8 cellular contexts compared by ENCODE assay signal in the genomic region with DNA sequence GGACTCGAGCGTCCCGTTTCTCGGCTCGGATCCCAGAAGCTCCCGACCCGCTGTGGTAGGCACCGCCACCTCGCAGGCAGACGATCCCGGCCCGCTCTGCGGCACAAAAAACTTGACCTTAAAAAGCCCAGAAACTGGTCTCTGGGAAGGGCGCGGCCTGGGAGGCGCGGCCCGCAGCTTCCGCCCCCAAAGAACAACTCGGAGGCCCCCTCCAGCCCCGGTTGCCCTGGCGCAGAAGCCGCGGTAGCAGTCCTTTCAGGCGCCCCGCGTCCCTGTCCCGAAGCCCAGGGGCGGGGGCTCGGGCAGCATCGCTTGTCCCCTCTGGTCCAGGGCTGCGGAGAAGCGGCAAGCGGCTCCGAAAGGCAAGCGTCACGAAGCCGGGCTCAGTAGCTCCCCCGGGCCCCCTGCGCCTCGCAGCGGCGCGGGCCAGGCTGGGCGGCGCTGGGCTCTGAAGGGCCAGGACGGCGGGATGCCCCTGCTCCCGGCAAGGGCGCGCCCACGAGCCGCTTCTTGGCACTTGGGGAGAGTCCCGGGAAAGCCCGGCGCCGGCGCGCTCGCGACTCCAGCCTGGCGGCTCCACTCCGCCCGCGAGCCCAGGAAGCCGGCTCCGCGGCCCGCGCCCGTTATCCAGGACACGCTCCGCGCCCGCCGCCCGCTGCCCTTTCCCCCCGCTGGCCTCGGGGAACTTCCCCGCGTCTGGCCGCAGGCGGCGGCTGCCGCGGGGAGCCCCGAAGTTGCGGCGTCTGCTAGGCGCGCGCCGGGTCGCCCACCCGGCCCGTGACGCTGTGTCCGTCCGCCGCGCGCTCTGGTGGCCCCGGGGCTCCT. TPM values are rescaled to one million over a fixed set of nuclear protein-coding genes. Genes with fewer than 3 reads are reported as not detected.
DNase-seq lines count a peak whose midpoint lies in the region; ATAC-seq and TF ChIP-seq lines count a peak whose summit lies in the region.

A gene with protein sequence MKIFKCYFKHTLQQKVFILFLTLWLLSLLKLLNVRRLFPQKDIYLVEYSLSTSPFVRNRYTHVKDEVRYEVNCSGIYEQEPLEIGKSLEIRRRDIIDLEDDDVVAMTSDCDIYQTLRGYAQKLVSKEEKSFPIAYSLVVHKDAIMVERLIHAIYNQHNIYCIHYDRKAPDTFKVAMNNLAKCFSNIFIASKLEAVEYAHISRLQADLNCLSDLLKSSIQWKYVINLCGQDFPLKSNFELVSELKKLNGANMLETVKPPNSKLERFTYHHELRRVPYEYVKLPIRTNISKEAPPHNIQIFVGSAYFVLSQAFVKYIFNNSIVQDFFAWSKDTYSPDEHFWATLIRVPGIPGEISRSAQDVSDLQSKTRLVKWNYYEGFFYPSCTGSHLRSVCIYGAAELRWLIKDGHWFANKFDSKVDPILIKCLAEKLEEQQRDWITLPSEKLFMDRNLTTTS (minus strand): TSS at position 98 of the 825 bp plus-strand sequence. CDS start 22,521 bp downstream, outside the sequence.

- H3F3A ChIP-seq in neural cell (ENCODE audit: insufficient read depth, low read length, poor library complexity, severe bottlenecking), result no peaks in the 10 kb centered on the region

- peak within 1 kb of the TSS; percentile 68 for H3K4me3 ChIP-seq in GM12875 (ENCODE audit: low read depth, low read length)
- H3K4me3 ChIP-seq in fibroblast of villous mesenchyme (ENCODE audit: low read depth, low read length), result peak within 1 kb of the TSS; percentile 67
- H3K4me3 ChIP-seq in neural cell (ENCODE audit: low read length), result peak within 1 kb of the TSS; percentile 72
- peak within 1 kb of the TSS; percentile 54 to 92 for H3K4me3 ChIP-seq in uterus

- H4K20me1 ChIP-seq in neural cell (ENCODE audit: insufficient read depth), result no peaks in the 10 kb centered on the region

- H3K9me2 ChIP-seq in neural cell (ENCODE audit: insufficient read depth, low read length), result no peaks in the 10 kb centered on the region

- no peak within 1 kb of the TSS for H2AFZ ChIP-seq in neural cell (ENCODE audit: low read depth, low read length)

- no peaks in the 10 kb centered on the region for H3K79me2 ChIP-seq in neural cell (replicated peaks; ENCODE audit: insufficient read depth, low read length)

- H3K27me3 Mint-ChIP-seq in activated T-helper 1 cell treated with anti-CD3 and anti-CD28 coated beads, Interleukin-12 subunit alpha, Interleukin-12 subunit beta, Interleukin-2, Interleukin-4 antibody, amounts not matched to agents 30 ng/mL and 10 ng/mL and 1 ng/mL, durations not matched to agents 14 hours and 24 hours and 36 hours (ENCODE audit: insufficient read depth), result peaks cover 19% of the 10 kb centered on the region

- H3K27ac ChIP-seq in neural cell (ENCODE audit: low read length) (no peak within 1 kb of the TSS), uterus (peak within 1 kb of the TSS; percentile 93 to 96)

- peak within 1 kb of the TSS; percentile 91 for H3K4me3 Mint-ChIP-seq in activated T-helper 1 cell treated with anti-CD3 and anti-CD28 coated beads, Interleukin-12 subunit alpha, Interleukin-12 subunit beta, Interleukin-2, Interleukin-4 antibody, amounts not matched to agents 30 ng/mL and 10 ng/mL and 1 ng/mL, durations not matched to agents 14 hours and 24 hours and 36 hours

- no peak for TF ChIP-seq EP300 in neural cell (conservative IDR thresholded peaks at IDR 0.05; ENCODE audit: poor library complexity, severe bottlenecking)

- no peaks in the 10 kb centered on the region for H3K9me3 Mint-ChIP-seq in activated T-helper 1 cell treated with anti-CD3 and anti-CD28 coated beads, Interleukin-12 subunit alpha, Interleukin-12 subunit beta, Interleukin-2, Interleukin-4 antibody, amounts not matched to agents 30 ng/mL and 10 ng/mL and 1 ng/mL, durations not matched to agents 14 hours and 24 hours and 36 hours

- H3K9me3 ChIP-seq in neural cell (ENCODE audit: low read length) (no peaks in the 10 kb centered on the region), uterus (no peaks in the 10 kb centered on the region)

- H3K9ac ChIP-seq in neural cell (ENCODE audit: low read length), result no peak within 1 kb of the TSS

- H3K36me3 Mint-ChIP-seq in activated T-helper 1 cell treated with anti-CD3 and anti-CD28 coated beads, Interleukin-12 subunit alpha, Interleukin-12 subunit beta, Interleukin-2, Interleukin-4 antibody, amounts not matched to agents 30 ng/mL and 10 ng/mL and 1 ng/mL, durations not matched to agents 14 hours and 24 hours and 36 hours (ENCODE audit: low read depth), result no peaks in the 10 kb centered on the region

- TF ChIP-seq CTCF in GM12875 (IDR thresholded peaks at IDR 0.05; ENCODE audit: borderline replicate concordance, insufficient read depth, low read depth, low read length) (no peak), fibroblast of villous mesenchyme (IDR thresholded peaks at IDR 0.05; ENCODE audit: insufficient read depth, low read depth, low read length) (no peak), neural cell (IDR thresholded peaks at IDR 0.05; ENCODE audit: poor library complexity, severe bottlenecking) (no peak), uterus (IDR thresholded peaks at IDR 0.05) (peak in 1 of 4 experiments; percentile 3)

- peaks cover 0 to 9% of the 10 kb centered on the region in 2 donors for H3K4me1 ChIP-seq in uterus

- H3K4me2 ChIP-seq in neural cell (ENCODE audit: low read length), result no peak within 1 kb of the TSS

- intact Hi-C loops in activated T-helper 1 cell treated with anti-CD3 and anti-CD28 coated beads, Interleukin-12 subunit alpha, Interleukin-12 subunit beta, Interleukin-2, Interleukin-4 antibody, amounts not matched to agents 30 ng/mL and 10 ng/mL and 1 ng/mL, durations not matched to agents 14 hours and 24 hours and 36 hours (cut with micrococcal nuclease), result loop anchor here (1.0 to 5.0 kb wide), 10 partner anchors 35 to 664 kb away; a partner anchor contains a TSS
- intact Hi-C loops in uterus (cut with DNase I; ENCODE audit: low total_unique reads), result no loop called here

- H3K36me3 ChIP-seq in neural cell (ENCODE audit: insufficient read depth, low read length) (no peaks in the 10 kb centered on the region), uterus (no peaks in the 10 kb centered on the region)

- peaks cover 66% of the 10 kb centered on the region for H3K4me1 Mint-ChIP-seq in activated T-helper 1 cell treated with anti-CD3 and anti-CD28 coated beads, Interleukin-12 subunit alpha, Interleukin-12 subunit beta, Interleukin-2, Interleukin-4 antibody, amounts not matched to agents 30 ng/mL and 10 ng/mL and 1 ng/mL, durations not matched to agents 14 hours and 24 hours and 36 hours (ENCODE audit: low read depth)

- DNase-seq in M059J (ENCODE audit: low read depth), result peak; percentile 64
- peak; percentile 27 for DNase-seq in activated T-helper 1 cell treated with anti-CD3 and anti-CD28 coated beads, Interleukin-12 subunit alpha, Interleukin-12 subunit beta, Interleukin-2, Interleukin-4 antibody, amounts not matched to agents 30 ng/mL and 10 ng/mL and 1 ng/mL, durations not matched to agents 14 hours and 24 hours and 36 hours (ENCODE audit: low spot score)
- DNase-seq in fibroblast of villous mesenchyme (ENCODE audit: low read depth), result peak; percentile 53
- DNase-seq in uterus, result peak; percentile 28 to 51
- DNase-seq in midbrain (lab: John Stamatoyannopoulos, UW), result no peak

- TF ChIP-seq POLR2A in uterus (IDR thresholded peaks at IDR 0.05), result peak in 1 of 2 donors; percentile 27

- H3K27ac Mint-ChIP-seq in activated T-helper 1 cell treated with anti-CD3 and anti-CD28 coated beads, Interleukin-12 subunit alpha, Interleukin-12 subunit beta, Interleukin-2, Interleukin-4 antibody, amounts not matched to agents 30 ng/mL and 10 ng/mL and 1 ng/mL, durations not matched to agents 14 hours and 24 hours and 36 hours, result peak within 1 kb of the TSS; percentile 88

- peaks cover 49% of the 10 kb centered on the region for H3K27me3 ChIP-seq in neural cell (ENCODE audit: insufficient read depth, low read depth, low read length)
- no peaks in the 10 kb centered on the region for H3K27me3 ChIP-seq in uterus

- TF ChIP-seq RAD21 in neural cell (conservative IDR thresholded peaks at IDR 0.05), result no peak

- no peak for ATAC-seq in GM21515 (IDR thresholded peaks at IDR 0.05; ENCODE audit: unreplicated experiment)

TF ChIP-seq in neural cell, 6 proteins besides CTCF, POLR2A, EP300 and RAD21 (continues in another document):
- TF ChIP-seq EZH2 (IDR thresholded peaks at IDR 0.05; ENCODE audit: borderline replicate concordance, insufficient read depth, low read length, poor library complexity, severe bottlenecking) (no peak), POLR2AphosphoS5 (IDR thresholded peaks at IDR 0.05) (no peak), MXI1 (conservative IDR thresholded peaks at IDR 0.05; ENCODE audit: poor library complexity, severe bottlenecking) (no peak), SMC3 (conservative IDR thresholded peaks at IDR 0.05; ENCODE audit: poor library complexity) (no peak)

RNA-seq across cellular contexts. Expression of the gene that starts here (rescaled TPM):
- total RNA-seq in M059J (2014; rRNA removed; shearing (Covaris generic)), result 0.79 and 1.2 TPM in 2 replicates
- 0.67 and 0.96 TPM in 2 replicates for total RNA-seq in activated T-helper 1 cell treated with anti-CD3 and anti-CD28 coated beads, Interleukin-12 subunit alpha, Interleukin-12 subunit beta, Interleukin-2, Interleukin-4 antibody, amounts not matched to agents 30 ng/mL and 10 ng/mL and 1 ng/mL, durations not matched to agents 14 hours and 24 hours and 36 hours
- total RNA-seq in fibroblast of villous mesenchyme (10.6 and 46.2 TPM in 2 replicates), uterus (1 to 10 TPM in 3 of 4 donors, under 1 TPM in 1; 0.88 to 4.0 (median 2.3) TPM)
- not detected in 2 replicates for polyA plus RNA-seq in neural cell
- 0.12 and 0.24 TPM in 2 replicates for polyA minus RNA-seq in neural cell

Comparison
In these comparisons a context has a peak if more than half of its experiments do, and no peak if none do; other contexts are left out.
1. Peak in DNase-seq in activated T-helper 1 cell treated with anti-CD3 and anti-CD28 coated beads, Interleukin-12 subunit alpha, Interleukin-12 subunit beta, Interleukin-2, Interleukin-4 antibody, amounts not matched to agents 30 ng/mL and 10 ng/mL and 1 ng/mL, durations not matched to agents 14 hours and 24 hours and 36 hours; RNA of the gene not detected or under 1 TPM.